ENCODE assay signal across 16 cellular contexts in the genomic region with DNA sequence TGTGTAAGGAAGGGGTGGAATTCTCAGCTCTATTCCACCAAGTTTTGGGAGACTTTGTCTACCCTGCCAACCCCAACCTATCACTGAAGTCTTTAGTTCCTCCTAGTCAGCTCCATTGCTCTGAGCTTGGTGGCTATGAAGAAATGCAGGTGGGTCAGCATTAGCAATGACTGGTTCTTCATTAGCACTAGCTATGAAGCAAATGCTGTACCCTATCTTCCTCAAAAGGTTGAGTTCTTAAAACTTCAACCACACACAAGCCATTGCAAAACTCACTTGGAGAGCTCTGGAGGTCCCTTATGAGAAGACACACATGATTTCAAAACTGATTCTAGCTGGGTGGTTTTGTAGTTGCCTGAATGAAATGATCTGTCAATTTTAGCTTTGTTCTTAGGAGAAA.
DNase-seq lines count a peak whose midpoint lies in the region; ATAC-seq and TF ChIP-seq lines count a peak whose summit lies in the region.
"Had no signal": no experiment of that assay in that cellular context is flagged by ENCODE, and none has a peak within 500 bp of the region (broad histone marks: within the 10 kb centered on the region; RNA-seq: fewer than 3 reads in every experiment).

No MANE protein-coding gene starts in this region.

- CTCF ChIA-PET in CD4-positive, alpha-beta memory T cell (lab: Charles Lee; ENCODE audit: partially characterized antibody): interaction anchor here (0.6 to 1.1 kb wide), 2 partner anchors 9 to 18 kb away, joined by 3 read pairs; no protein-coding TSS in a partner anchor
- CTCF ChIA-PET in naive thymus-derived CD4-positive, alpha-beta T cell (lab: Charles Lee): no interaction called here

- peaks cover 0 to 5% (median 2%) of the 10 kb centered on the region in 8 donors for H3K9me3 Mint-ChIP-seq in CD4-positive, alpha-beta memory T cell
- no peaks in the 10 kb centered on the region for H3K9me3 Mint-ChIP-seq in HFFc6
- H3K9me3 Mint-ChIP-seq in activated T-helper 2 cell treated with anti-CD3 and anti-CD28 coated beads, Interferon-gamma antibody, Interleukin-2, Interleukin-4, amounts not matched to agents 10 μg/mL and 5 μg/mL and 100 μg/mL, durations not matched to agents 14 hours and 24 hours and 36 hours: peaks cover 19% of the 10 kb centered on the region
- H3K9me3 Mint-ChIP-seq in naive thymus-derived CD4-positive, alpha-beta T cell: peaks cover 0 to 10% (median 0%) of the 10 kb centered on the region in 11 donors
- H3K9me3 Mint-ChIP-seq: nephron progenitor cell had no signal

- peaks cover 0 to 1% of the 10 kb centered on the region in 2 donors for H3K27me3 Mint-ChIP-seq in CD4-positive, alpha-beta memory T cell
- H3K27me3 Mint-ChIP-seq in HFFc6 (ENCODE audit: insufficient read depth): no peaks in the 10 kb centered on the region
- no peaks in the 10 kb centered on the region for H3K27me3 Mint-ChIP-seq in activated T-helper 2 cell treated with anti-CD3 and anti-CD28 coated beads, Interferon-gamma antibody, Interleukin-2, Interleukin-4, amounts not matched to agents 10 μg/mL and 5 μg/mL and 100 μg/mL, durations not matched to agents 14 hours and 24 hours and 36 hours (ENCODE audit: low read depth)
- H3K27me3 Mint-ChIP-seq in naive thymus-derived CD4-positive, alpha-beta T cell: peaks cover 0 to 6% (median 0%) of the 10 kb centered on the region in 5 donors
- H3K27me3 Mint-ChIP-seq: activated naive CD4-positive, alpha-beta T cell treated with anti-CD3 and anti-CD28 coated beads, Interleukin-2, amount 10 ng/mL, durations not matched to agents 7 days and 5 days had no signal

- POLR2A ChIA-PET in CD4-positive, alpha-beta memory T cell (lab: Charles Lee; ENCODE audit: partially characterized antibody): no interaction called here
- POLR2A ChIA-PET in naive thymus-derived CD4-positive, alpha-beta T cell (lab: Charles Lee): no interaction called here

- no peaks in the 10 kb centered on the region for H3K27me3 ChIP-seq in CD4-positive, alpha-beta memory T cell (ENCODE audit: insufficient read depth, low read length)
- no peaks in the 10 kb centered on the region for H3K27me3 ChIP-seq in naive thymus-derived CD4-positive, alpha-beta T cell (ENCODE audit: control insufficient read depth in 2 of 2, insufficient read depth in 2 of 2, low read length in 2 of 2)
- H3K27me3 ChIP-seq: BE2C had no signal

- H3K36me3 ChIP-seq in CD4-positive, alpha-beta memory T cell (ENCODE audit: insufficient read depth, low read length): no peaks in the 10 kb centered on the region
- H3K36me3 ChIP-seq in naive thymus-derived CD4-positive, alpha-beta T cell (ENCODE audit: control insufficient read depth in 2 of 3, insufficient read depth in 3 of 3, low read length in 3 of 3): no peaks in the 10 kb centered on the region
- H3K36me3 ChIP-seq: BE2C had no signal

- no peaks in the 10 kb centered on the region for H3K9me3 ChIP-seq in CD4-positive, alpha-beta memory T cell (ENCODE audit: control insufficient read depth in 1 of 2, low read length in 2 of 2)
- H3K9me3 ChIP-seq in naive thymus-derived CD4-positive, alpha-beta T cell (ENCODE audit: control insufficient read depth in 2 of 3, low read length in 3 of 3): no peaks in the 10 kb centered on the region
- H3K9me3 ChIP-seq: BE2C had no signal

- H3K27ac ChIP-seq in CD4-positive, alpha-beta memory T cell (ENCODE audit: low read depth, low read length): no peak overlapping the region
- H3K27ac ChIP-seq in naive thymus-derived CD4-positive, alpha-beta T cell (ENCODE audit: low read depth, low read length): no peak overlapping the region
- H3K27ac ChIP-seq: SK-N-MC had no signal

- DNase-seq in CD4-positive, alpha-beta memory T cell: no peak
- DNase-seq in HFFc6: no peak
- DNase-seq in activated T-helper 2 cell treated with anti-CD3 and anti-CD28 coated beads, Interferon-gamma antibody, Interleukin-2, Interleukin-4, amounts not matched to agents 10 μg/mL and 5 μg/mL and 100 μg/mL, durations not matched to agents 14 hours and 24 hours and 36 hours (ENCODE audit: low spot score): no peak
- no peak for DNase-seq in naive thymus-derived CD4-positive, alpha-beta T cell
- DNase-seq in SIG-M5 (lab: John Stamatoyannopoulos, UW): no peak
- DNase-seq in NCI-H748 treated with DMSO at 0.1 percent for 48 hours (lab: John Stamatoyannopoulos, UW): no peak
- DNase-seq in GM10266 (ENCODE audit: extremely low spot score): no peak
- DNase-seq in head of caudate nucleus: no peak
- DNase-seq: activated naive CD4-positive, alpha-beta T cell treated with anti-CD3 and anti-CD28 coated beads, Interleukin-2, amount 10 ng/mL, durations not matched to agents 7 days and 5 days; BE2C; effector CD4-positive, alpha-beta T cell; KG1; NCI-H1694 treated with DMSO at 0.1 percent for 48 hours; NCI-H446; nephron progenitor cell had no signal

- no peak overlapping the region for H3K4me3 ChIP-seq in CD4-positive, alpha-beta memory T cell (ENCODE audit: low read length in 2 of 2)
- no peak overlapping the region for H3K4me3 ChIP-seq in naive thymus-derived CD4-positive, alpha-beta T cell (ENCODE audit: low read length)
- H3K4me3 ChIP-seq: SK-N-MC had no signal

- ATAC-seq in naive thymus-derived CD4-positive, alpha-beta T cell: peak; percentile 52

- peak overlapping the region in 2 of 7 donors; percentile 8 to 69 for H3K27ac Mint-ChIP-seq in CD4-positive, alpha-beta memory T cell
- peak overlapping the region; percentile 83; the same call in 1 of the 2 replicates for H3K27ac Mint-ChIP-seq in HFFc6
- H3K27ac Mint-ChIP-seq in activated T-helper 2 cell treated with anti-CD3 and anti-CD28 coated beads, Interferon-gamma antibody, Interleukin-2, Interleukin-4, amounts not matched to agents 10 μg/mL and 5 μg/mL and 100 μg/mL, durations not matched to agents 14 hours and 24 hours and 36 hours: peak overlapping the region; percentile 75
- peak overlapping the region in 3 of 9 donors; percentile 27 to 65 (median 46) for H3K27ac Mint-ChIP-seq in naive thymus-derived CD4-positive, alpha-beta T cell
- H3K27ac Mint-ChIP-seq: activated naive CD4-positive, alpha-beta T cell treated with anti-CD3 and anti-CD28 coated beads, Interleukin-2, amount 10 ng/mL, durations not matched to agents 7 days and 5 days; nephron progenitor cell had no signal

- no peak for TF ChIP-seq CTCF in HFFc6 (IDR thresholded peaks at IDR 0.05)
- no peak for TF ChIP-seq CTCF in GM10266 (IDR thresholded peaks at IDR 0.05; ENCODE audit: control insufficient read depth, insufficient read depth, low read depth, missing control alignments)

- H3K36me3 Mint-ChIP-seq in CD4-positive, alpha-beta memory T cell: no peaks in the 10 kb centered on the region
- H3K36me3 Mint-ChIP-seq in HFFc6 (ENCODE audit: low read depth): no peaks in the 10 kb centered on the region; the same call in 1 of the 2 replicates
- peaks cover 19% of the 10 kb centered on the region for H3K36me3 Mint-ChIP-seq in activated T-helper 2 cell treated with anti-CD3 and anti-CD28 coated beads, Interferon-gamma antibody, Interleukin-2, Interleukin-4, amounts not matched to agents 10 μg/mL and 5 μg/mL and 100 μg/mL, durations not matched to agents 14 hours and 24 hours and 36 hours (ENCODE audit: low read depth)
- peaks cover 0 to 2% (median 0%) of the 10 kb centered on the region in 5 donors for H3K36me3 Mint-ChIP-seq in naive thymus-derived CD4-positive, alpha-beta T cell
- H3K36me3 Mint-ChIP-seq: activated naive CD4-positive, alpha-beta T cell treated with anti-CD3 and anti-CD28 coated beads, Interleukin-2, amount 10 ng/mL, durations not matched to agents 7 days and 5 days had no signal

- peaks cover 9% of the 10 kb centered on the region for H3K4me1 ChIP-seq in CD4-positive, alpha-beta memory T cell (ENCODE audit: insufficient read depth, low read length)
- H3K4me1 ChIP-seq in naive thymus-derived CD4-positive, alpha-beta T cell (ENCODE audit: control insufficient read depth in 2 of 2, insufficient read depth in 2 of 2, low read length in 2 of 2): peaks cover 3 to 8% of the 10 kb centered on the region in 2 donors
- H3K4me1 ChIP-seq: BE2C had no signal

- intact Hi-C loops in CD4-positive, alpha-beta memory T cell (cut with micrococcal nuclease): loop anchor here (5.0 kb wide), 1 partner anchor 195 kb away; a partner anchor contains a TSS
- intact Hi-C loops in activated T-helper 2 cell treated with anti-CD3 and anti-CD28 coated beads, Interferon-gamma antibody, Interleukin-2, Interleukin-4, amounts not matched to agents 10 μg/mL and 5 μg/mL and 100 μg/mL, durations not matched to agents 14 hours and 24 hours and 36 hours (cut with micrococcal nuclease): loop anchor here (1.0 to 5.0 kb wide), 8 partner anchors 11 to 195 kb away; a partner anchor contains a TSS
- intact Hi-C loops in naive thymus-derived CD4-positive, alpha-beta T cell (cut with micrococcal nuclease): no loop called here
- intact Hi-C loops in head of caudate nucleus (cut with DNase I): no loop called here

- H3K4me3 Mint-ChIP-seq in CD4-positive, alpha-beta memory T cell: peak overlapping the region in 5 of 8 donors; percentile 19 to 67 (median 51)
- no peak overlapping the region for H3K4me3 Mint-ChIP-seq in HFFc6
- no peak overlapping the region for H3K4me3 Mint-ChIP-seq in activated T-helper 2 cell treated with anti-CD3 and anti-CD28 coated beads, Interferon-gamma antibody, Interleukin-2, Interleukin-4, amounts not matched to agents 10 μg/mL and 5 μg/mL and 100 μg/mL, durations not matched to agents 14 hours and 24 hours and 36 hours (ENCODE audit: low read depth)
- peak overlapping the region in 7 of 10 donors; percentile 18 to 81 (median 64) for H3K4me3 Mint-ChIP-seq in naive thymus-derived CD4-positive, alpha-beta T cell
- H3K4me3 Mint-ChIP-seq: activated naive CD4-positive, alpha-beta T cell treated with anti-CD3 and anti-CD28 coated beads, Interleukin-2, amount 10 ng/mL, durations not matched to agents 7 days and 5 days; nephron progenitor cell had no signal

- H3K4me1 Mint-ChIP-seq in CD4-positive, alpha-beta memory T cell: peaks cover 12 to 33% (median 25%) of the 10 kb centered on the region in 4 donors
- peaks cover 44% of the 10 kb centered on the region for H3K4me1 Mint-ChIP-seq in HFFc6 (ENCODE audit: low read depth)
- peaks cover 55% of the 10 kb centered on the region for H3K4me1 Mint-ChIP-seq in activated T-helper 2 cell treated with anti-CD3 and anti-CD28 coated beads, Interferon-gamma antibody, Interleukin-2, Interleukin-4, amounts not matched to agents 10 μg/mL and 5 μg/mL and 100 μg/mL, durations not matched to agents 14 hours and 24 hours and 36 hours (ENCODE audit: low read depth)
- peaks cover 5 to 52% (median 28%) of the 10 kb centered on the region in 7 donors for H3K4me1 Mint-ChIP-seq in naive thymus-derived CD4-positive, alpha-beta T cell

Comparison
In these comparisons a context has a peak if more than half of its experiments do, and no peak if none do; other contexts are left out.
1. H3K4me3 Mint-ChIP-seq: peak in CD4-positive, alpha-beta memory T cell (5 of 8) and naive thymus-derived CD4-positive, alpha-beta T cell (7 of 10); none in HFFc6 (single experiment) and activated T-helper 2 cell treated with anti-CD3 and anti-CD28 coated beads, Interferon-gamma antibody, Interleukin-2, Interleukin-4, amounts not matched to agents 10 μg/mL and 5 μg/mL and 100 μg/mL, durations not matched to agents 14 hours and 24 hours and 36 hours (single experiment).
2. intact Hi-C loops: an anchor here in CD4-positive, alpha-beta memory T cell (5.0 kb wide) and activated T-helper 2 cell treated with anti-CD3 and anti-CD28 coated beads, Interferon-gamma antibody, Interleukin-2, Interleukin-4, amounts not matched to agents 10 μg/mL and 5 μg/mL and 100 μg/mL, durations not matched to agents 14 hours and 24 hours and 36 hours (1.0 to 5.0 kb wide); none called in naive thymus-derived CD4-positive, alpha-beta T cell and head of caudate nucleus.